Comparison of ENCODE assay signal across 17 cellular contexts in the genomic region with DNA sequence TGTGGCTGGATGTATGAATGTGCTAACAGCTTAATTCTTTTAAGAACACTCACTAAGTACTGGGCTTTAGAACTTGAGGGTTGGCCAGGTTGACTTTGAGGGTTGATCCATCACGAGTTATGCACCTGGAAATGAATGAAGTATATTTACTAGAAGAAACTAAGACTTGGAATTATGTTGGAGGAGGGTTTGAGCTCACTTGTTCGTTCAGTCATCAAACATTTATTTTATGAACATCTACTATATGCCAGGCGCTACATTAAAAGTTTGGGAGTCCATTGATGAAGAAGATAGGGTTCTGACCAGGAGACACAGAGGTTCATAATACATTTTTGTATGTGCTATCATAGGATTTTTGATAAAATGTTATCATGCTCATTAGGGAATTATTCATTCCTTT. TPM values are rescaled to one million over a fixed set of nuclear protein-coding genes. Genes with fewer than 3 reads are reported as not detected.
A peak's percentile ranks its signal among the peaks of the same experiment; 100 is the strongest.
DNase-seq lines count a peak whose midpoint lies in the region; ATAC-seq and TF ChIP-seq lines count a peak whose summit lies in the region.
"Had no signal": no experiment of that assay in that cellular context is flagged by ENCODE, and none has a peak within 500 bp of the region (broad histone marks: within the 10 kb centered on the region; RNA-seq: fewer than 3 reads in every experiment).

No MANE protein-coding gene starts in this region.

- no peak for ATAC-seq in RWPE2 (ENCODE audit: low read depth)
- ATAC-seq in psoas muscle = no peak
- ATAC-seq in GM19328 (IDR thresholded peaks at IDR 0.05; ENCODE audit: unreplicated experiment) = no peak
- ATAC-seq: PC-3 had no signal

- H3K36me3 ChIP-seq in RWPE2 (ENCODE audit: low read depth) (peaks cover 30% of the 10 kb centered on the region), esophagus squamous epithelium (peaks cover 0 to 10% (median 0%) of the 10 kb centered on the region in 3 donors), psoas muscle (ENCODE audit: insufficient read depth in 1 of 2, low read depth in 1 of 2) (peaks cover 0 to 19% of the 10 kb centered on the region in 2 donors)
- H3K36me3 ChIP-seq in CD4-positive, alpha-beta memory T cell (ENCODE audit: insufficient read depth, low read length) = no peaks in the 10 kb centered on the region
- H3K36me3 ChIP-seq: BLaER1 had no signal

- peaks cover 0 to 18% (median 0%) of the 10 kb centered on the region in 8 donors for H3K9me3 Mint-ChIP-seq in CD4-positive, alpha-beta memory T cell

- H3K36me3 Mint-ChIP-seq in CD4-positive, alpha-beta memory T cell = peaks cover 0 to 10% of the 10 kb centered on the region in 2 donors

- peak overlapping the region in 1 of 8 donors; percentile 12 for H3K4me3 Mint-ChIP-seq in CD4-positive, alpha-beta memory T cell

- H3K4me1 Mint-ChIP-seq in CD4-positive, alpha-beta memory T cell = peaks cover 10 to 17% (median 14%) of the 10 kb centered on the region in 4 donors

- H3K4me1 ChIP-seq in RWPE2 (ENCODE audit: insufficient read depth, poor library complexity, severe bottlenecking) (peaks cover 22% of the 10 kb centered on the region), esophagus squamous epithelium (peaks cover 3 to 45% (median 5%) of the 10 kb centered on the region in 3 donors), psoas muscle (peaks cover 20% of the 10 kb centered on the region)
- H3K4me1 ChIP-seq in CD4-positive, alpha-beta memory T cell (ENCODE audit: insufficient read depth, low read length) = peaks cover 23% of the 10 kb centered on the region

- peaks cover 0 to 3% of the 10 kb centered on the region in 2 donors for H3K27me3 Mint-ChIP-seq in CD4-positive, alpha-beta memory T cell

- H3K27ac ChIP-seq in RWPE2 (ENCODE audit: poor library complexity, severe bottlenecking) (peak overlapping the region; percentile 95), esophagus squamous epithelium (peak overlapping the region in 3 of 4 donors; percentile 96 to 100 (median 99)), psoas muscle (peak overlapping the region; percentile 100)
- no peak overlapping the region for H3K27ac ChIP-seq in CD4-positive, alpha-beta memory T cell (ENCODE audit: low read depth, low read length)
- H3K27ac ChIP-seq: BLaER1 had no signal

- peak overlapping the region in 1 of 7 donors; percentile 2 for H3K27ac Mint-ChIP-seq in CD4-positive, alpha-beta memory T cell

- H3K4me3 ChIP-seq in RWPE2 (ENCODE audit: severe bottlenecking) (no peak overlapping the region), esophagus squamous epithelium (no peak overlapping the region), psoas muscle (no peak overlapping the region)
- no peak overlapping the region for H3K4me3 ChIP-seq in CD4-positive, alpha-beta memory T cell (ENCODE audit: low read length in 2 of 2)
- H3K4me3 ChIP-seq: BLaER1 had no signal

- CTCF ChIA-PET in CD4-positive, alpha-beta memory T cell (lab: Charles Lee; ENCODE audit: partially characterized antibody) = interaction anchor here (0.7 to 2.2 kb wide), 5 partner anchors 9 to 981 kb away, joined by 3 to 7 read pairs (median 3); no protein-coding TSS in a partner anchor

- DNase-seq in DMS53 (lab: John Stamatoyannopoulos, UW) (peak; percentile 63), DMS53 treated with DMSO at 0.1 percent for 48 hours (lab: John Stamatoyannopoulos, UW; ENCODE audit: unreplicated experiment) (no peak), RWPE2 (ENCODE audit: low spot score) (no peak), esophagus squamous epithelium (lab: John Stamatoyannopoulos, UW) (no peak), psoas muscle (no peak)
- no peak for DNase-seq in stimulated activated CD4-positive, alpha-beta T cell treated with anti-CD3 and anti-CD28 coated beads, Interleukin-4, amount 100 ng/mL, for 4 hours
- no peak for DNase-seq in CD4-positive, alpha-beta memory T cell
- DNase-seq: 8988T, DMS153, HCEC 1CT, KBM-7, NCI-H1092, NCI-H1694, NCI-H69, PC-3 had no signal

- H3K27me3 ChIP-seq in RWPE2 (ENCODE audit: insufficient read depth, poor library complexity, severe bottlenecking) = no peaks in the 10 kb centered on the region
- no peaks in the 10 kb centered on the region for H3K27me3 ChIP-seq in esophagus squamous epithelium
- no peaks in the 10 kb centered on the region for H3K27me3 ChIP-seq in psoas muscle (ENCODE audit: insufficient read depth in 3 of 3, low read length in 2 of 3)
- H3K27me3 ChIP-seq in CD4-positive, alpha-beta memory T cell (ENCODE audit: insufficient read depth, low read length) = no peaks in the 10 kb centered on the region

- no peak for TF ChIP-seq POLR2A in esophagus squamous epithelium (IDR thresholded peaks at IDR 0.05)

- WGBS in esophagus squamous epithelium, 2 donors = 66 to 72% methylated on average over 3 of the region's 3 CpGs
- 71 to 88% (median 77%) methylated on average over 3 of the region's 3 CpGs for WGBS in psoas muscle, 3 donors

- TF ChIP-seq CTCF in RWPE2 (IDR thresholded peaks at IDR 0.05; ENCODE audit: poor library complexity, severe bottlenecking) (no peak), esophagus squamous epithelium (IDR thresholded peaks at IDR 0.05) (no peak), psoas muscle (IDR thresholded peaks at IDR 0.05) (no peak)

- H3K9me3 ChIP-seq in RWPE2 (ENCODE audit: severe bottlenecking) (no peaks in the 10 kb centered on the region), esophagus squamous epithelium (no peaks in the 10 kb centered on the region), psoas muscle (no peaks in the 10 kb centered on the region)
- H3K9me3 ChIP-seq in CD4-positive, alpha-beta memory T cell (ENCODE audit: control insufficient read depth in 1 of 2, low read length in 2 of 2) = no peaks in the 10 kb centered on the region
- H3K9me3 ChIP-seq: BLaER1 had no signal

- intact Hi-C loops in esophagus squamous epithelium (cut with DNase I) (no loop called here), psoas muscle (cut with DNase I) (no loop called here)
- intact Hi-C loops in CD4-positive, alpha-beta memory T cell (cut with micrococcal nuclease) = no loop called here

- POLR2A ChIA-PET in CD4-positive, alpha-beta memory T cell (lab: Charles Lee; ENCODE audit: partially characterized antibody) = no interaction called here

RNA-seq across cellular contexts. Expression of gene JUN, which starts 5.3 kb away (rescaled TPM):
- total RNA-seq in esophagus squamous epithelium (100 to 1,000 TPM in 1 of 4 donors, 10 to 100 TPM in 3; 48.5 to 128 (median 66.1) TPM), psoas muscle (100 to 1,000 TPM in 3 of 4 donors, 10 to 100 TPM in 1; 93.8 to 213 (median 164) TPM)
- polyA plus RNA-seq in psoas muscle = 100 to 1,000 TPM in 1 of 3 donors, 10 to 100 TPM in 2; 40.1 to 137 (median 60.0) TPM
- 10 to 100 TPM; 19.0 TPM for total RNA-seq in CD4-positive, alpha-beta memory T cell
- polyA plus RNA-seq in CD4-positive, alpha-beta memory T cell = 10 to 100 TPM; 40.4 to 56.7 TPM
